In the genomic region with DNA sequence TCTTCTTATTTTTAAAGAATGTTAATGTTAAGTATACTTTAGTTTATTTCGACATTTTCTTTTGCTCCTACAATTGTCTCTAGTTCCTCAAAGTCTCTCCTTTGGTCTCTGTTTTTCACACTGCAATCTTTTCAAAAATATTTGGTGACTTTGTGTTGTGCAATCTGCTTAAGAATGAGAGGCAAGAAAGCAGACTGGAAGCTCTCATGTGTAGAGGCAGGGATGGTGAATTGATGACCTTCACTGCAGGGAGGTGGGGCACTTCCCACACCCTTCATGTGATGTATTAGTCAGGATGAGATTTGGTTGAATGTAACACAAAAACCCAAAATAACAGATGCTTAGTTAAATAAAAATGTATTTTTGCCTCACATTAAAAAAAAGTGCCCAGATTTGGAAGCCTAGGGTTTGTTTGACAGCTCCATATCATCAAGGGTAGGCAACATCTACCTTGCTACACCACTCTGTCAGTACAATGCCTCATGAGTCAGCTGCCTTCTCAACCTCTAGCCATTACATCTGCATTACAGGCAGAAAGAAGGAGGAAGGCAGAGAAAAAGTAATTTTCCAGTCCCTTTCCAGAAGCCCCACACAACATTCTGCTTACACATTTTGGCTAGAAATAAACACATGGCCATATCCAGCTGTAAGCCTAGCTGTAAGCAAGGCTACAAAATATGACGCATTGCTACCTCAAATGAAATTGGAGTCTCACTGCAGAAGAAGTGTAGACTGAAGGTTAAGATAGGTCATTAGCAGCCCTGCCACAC, we compare ENCODE assay signal across 24 cellular contexts. TPM values are rescaled to one million over a fixed set of nuclear protein-coding genes. Genes with fewer than 3 reads are reported as not detected.
DNase-seq lines count a peak whose midpoint lies in the region; ATAC-seq lines count a peak whose summit lies in the region.
"Had no signal": no experiment of that assay in that cellular context is flagged by ENCODE, and none has a peak within 500 bp of the region (broad histone marks: within the 10 kb centered on the region; RNA-seq: fewer than 3 reads in every experiment).

No MANE protein-coding gene starts in this region.

- H3K4me1 ChIP-seq in mesenchymal stem cell (ENCODE audit: control insufficient read depth, insufficient read depth, low read depth, low read length), result no peaks in the 10 kb centered on the region
- H3K4me1 ChIP-seq: adrenal gland, vagina had no signal

- no peaks in the 10 kb centered on the region for H3K79me1 ChIP-seq in mesenchymal stem cell (replicated peaks; ENCODE audit: low read length, poor library complexity, severe bottlenecking)

- no peak overlapping the region for H3K23ac ChIP-seq in mesenchymal stem cell (ENCODE audit: low read length in 2 of 2)

- no peak overlapping the region for H2AFZ ChIP-seq in mesenchymal stem cell (ENCODE audit: low read depth, low read length)

- no peaks in the 10 kb centered on the region for H3K9me3 ChIP-seq in mesenchymal stem cell (ENCODE audit: control insufficient read depth, low read length)
- H3K9me3 ChIP-seq: adrenal gland, vagina had no signal

- 91% methylated on average over 1 of the region's 2 CpGs for WGBS in mesenchymal stem cell

- H2BK12ac ChIP-seq in mesenchymal stem cell (ENCODE audit: low read length in 2 of 2), result no peak overlapping the region

- H3K27me3 ChIP-seq in mesenchymal stem cell (ENCODE audit: control insufficient read depth in 1 of 2, insufficient read depth in 1 of 2, low read length in 2 of 2), result no peaks in the 10 kb centered on the region
- H3K27me3 ChIP-seq: adrenal gland, vagina had no signal

- H3K4ac ChIP-seq in mesenchymal stem cell (ENCODE audit: low read depth in 1 of 2, low read length in 2 of 2), result no peak overlapping the region

- DNase-seq in CD1c-positive myeloid dendritic cell (ENCODE audit: extremely low spot score), result peak; percentile 54
- DNase-seq in NOMO-1 (lab: John Stamatoyannopoulos, UW; ENCODE audit: unreplicated experiment in 2 of 2), result peak; percentile 61 to 87
- peak; percentile 75 for DNase-seq in mesenchymal stem cell
- DNase-seq in NCI-H69 (lab: John Stamatoyannopoulos, UW), result no peak
- no peak for DNase-seq in activated T-cell treated with anti-CD3 and anti-CD28 coated beads, Interleukin-2, amount 50 U/mL, for 1 hour
- no peak for DNase-seq in SW480 (ENCODE audit: low spot score)
- DNase-seq: activated CD4-positive, alpha-beta memory T cell treated with anti-CD3 and anti-CD28 coated beads, Interleukin-2, amount 10 ng/mL, durations not matched to agents 7 days and 5 days; activated gamma-delta T cell treated with Interleukin-2 at 50 U/mL for 16 hours; adrenal gland; foreskin melanocyte; kidney glomerular epithelial cell; NCI-H1048; NCI-H2029; NCI-H226 had no signal

- no peak overlapping the region for H2BK5ac ChIP-seq in mesenchymal stem cell (ENCODE audit: low read depth, low read length, poor library complexity, severe bottlenecking)

- H3K4me3 Mint-ChIP-seq in dendritic cell treated with granulocyte-macrophage colony-stimulating factor and Interleukin-4, amounts not matched to agents 40 ng/mL and 50 ng/mL, for 4 days, result no peak overlapping the region
- H3K4me3 Mint-ChIP-seq: activated CD4-positive, alpha-beta memory T cell treated with anti-CD3 and anti-CD28 coated beads, Interleukin-2, amount 10 ng/mL, durations not matched to agents 7 days and 5 days; stimulated activated memory B cell treated with anti-CD40 and anti-IgM and Interleukin-4, amounts not matched to agents 10 μg/mL and 1 μg/mL and 100 μg/mL, for 72 hours; T-helper 2 cell treated with Interferon-gamma antibody and Interleukin-4, amounts not matched to agents 5 μg/mL and 100 μg/mL, for 36 hours had no signal

- no peak overlapping the region for H3K18ac ChIP-seq in mesenchymal stem cell (ENCODE audit: low read depth in 1 of 2, low read length in 2 of 2)

- H3K14ac ChIP-seq in mesenchymal stem cell (ENCODE audit: low read length in 2 of 2), result no peak overlapping the region

- H3K4me2 ChIP-seq in mesenchymal stem cell (ENCODE audit: low read length, poor library complexity, severe bottlenecking), result no peak overlapping the region
- H3K4me2 ChIP-seq: KMS-11, smooth muscle cell had no signal

- H3K27me3 Mint-ChIP-seq in dendritic cell treated with granulocyte-macrophage colony-stimulating factor and Interleukin-4, amounts not matched to agents 40 ng/mL and 50 ng/mL, for 4 days, result peaks cover 7% of the 10 kb centered on the region
- H3K27me3 Mint-ChIP-seq: stimulated activated memory B cell treated with anti-CD40 and anti-IgM and Interleukin-4, amounts not matched to agents 10 μg/mL and 1 μg/mL and 100 μg/mL, for 72 hours had no signal

- H3K4me3 ChIP-seq in mesenchymal stem cell (ENCODE audit: insufficient read depth in 1 of 2, low read depth in 1 of 2, low read length in 2 of 2), result no peak overlapping the region
- H3K4me3 ChIP-seq: adrenal gland, lung, smooth muscle cell, vagina had no signal

- H2AK5ac ChIP-seq in mesenchymal stem cell (ENCODE audit: low read length, severe bottlenecking), result no peak overlapping the region

- no peak overlapping the region for H4K91ac ChIP-seq in mesenchymal stem cell (ENCODE audit: low read length)

- no peak overlapping the region for H2BK15ac ChIP-seq in mesenchymal stem cell (ENCODE audit: low read depth, poor library complexity, severe bottlenecking)

- H3K27ac Mint-ChIP-seq in dendritic cell treated with granulocyte-macrophage colony-stimulating factor and Interleukin-4, amounts not matched to agents 40 ng/mL and 50 ng/mL, for 4 days, result peak overlapping the region; percentile 10
- H3K27ac Mint-ChIP-seq: activated CD4-positive, alpha-beta memory T cell treated with anti-CD3 and anti-CD28 coated beads, Interleukin-2, amount 10 ng/mL, durations not matched to agents 7 days and 5 days; stimulated activated memory B cell treated with anti-CD40 and anti-IgM and Interleukin-4, amounts not matched to agents 10 μg/mL and 1 μg/mL and 100 μg/mL, for 72 hours; T-helper 2 cell treated with Interferon-gamma antibody and Interleukin-4, amounts not matched to agents 5 μg/mL and 100 μg/mL, for 36 hours had no signal

- H3K36me3 ChIP-seq in mesenchymal stem cell (ENCODE audit: control insufficient read depth in 1 of 2, insufficient read depth in 2 of 2, low read depth in 1 of 2, low read length in 2 of 2), result no peaks in the 10 kb centered on the region
- H3K36me3 ChIP-seq: adrenal gland, vagina had no signal

- no peaks in the 10 kb centered on the region for H3K9me3 Mint-ChIP-seq in dendritic cell treated with granulocyte-macrophage colony-stimulating factor and Interleukin-4, amounts not matched to agents 40 ng/mL and 50 ng/mL, for 4 days
- H3K9me3 Mint-ChIP-seq: activated CD4-positive, alpha-beta memory T cell treated with anti-CD3 and anti-CD28 coated beads, Interleukin-2, amount 10 ng/mL, durations not matched to agents 7 days and 5 days; stimulated activated memory B cell treated with anti-CD40 and anti-IgM and Interleukin-4, amounts not matched to agents 10 μg/mL and 1 μg/mL and 100 μg/mL, for 72 hours; T-helper 2 cell treated with Interferon-gamma antibody and Interleukin-4, amounts not matched to agents 5 μg/mL and 100 μg/mL, for 36 hours had no signal

- H3K4me1 Mint-ChIP-seq in dendritic cell treated with granulocyte-macrophage colony-stimulating factor and Interleukin-4, amounts not matched to agents 40 ng/mL and 50 ng/mL, for 4 days (ENCODE audit: low read depth), result peaks cover 26% of the 10 kb centered on the region
- H3K4me1 Mint-ChIP-seq: activated CD4-positive, alpha-beta memory T cell treated with anti-CD3 and anti-CD28 coated beads, Interleukin-2, amount 10 ng/mL, durations not matched to agents 7 days and 5 days; stimulated activated memory B cell treated with anti-CD40 and anti-IgM and Interleukin-4, amounts not matched to agents 10 μg/mL and 1 μg/mL and 100 μg/mL, for 72 hours had no signal

- no peaks in the 10 kb centered on the region for H3K36me3 Mint-ChIP-seq in dendritic cell treated with granulocyte-macrophage colony-stimulating factor and Interleukin-4, amounts not matched to agents 40 ng/mL and 50 ng/mL, for 4 days (ENCODE audit: low read depth)
- H3K36me3 Mint-ChIP-seq: stimulated activated memory B cell treated with anti-CD40 and anti-IgM and Interleukin-4, amounts not matched to agents 10 μg/mL and 1 μg/mL and 100 μg/mL, for 72 hours had no signal

- no peak overlapping the region for H3K27ac ChIP-seq in mesenchymal stem cell (ENCODE audit: low read length, poor library complexity, severe bottlenecking)
- H3K27ac ChIP-seq: adrenal gland, KMS-11, vagina had no signal

- H4K8ac ChIP-seq in mesenchymal stem cell (ENCODE audit: low read length), result no peak overlapping the region

- no peak for ATAC-seq in HG03354 (IDR thresholded peaks at IDR 0.05; ENCODE audit: poor library complexity, severe bottlenecking, unreplicated experiment)
- ATAC-seq: HCT116; Panc1; stimulated activated memory B cell treated with anti-CD40 and anti-IgM and Interleukin-4, amounts not matched to agents 10 μg/mL and 1 μg/mL and 100 μg/mL, for 72 hours had no signal

- intact Hi-C loops in dendritic cell treated with granulocyte-macrophage colony-stimulating factor and Interleukin-4, amounts not matched to agents 40 ng/mL and 50 ng/mL, for 4 days (cut with micrococcal nuclease), result no loop called here

- H2BK120ac ChIP-seq in mesenchymal stem cell (ENCODE audit: low read depth, low read length), result no peak overlapping the region

- H3K9ac ChIP-seq in mesenchymal stem cell (ENCODE audit: low read length), result peak overlapping the region; percentile 42
- H3K9ac ChIP-seq: KMS-11 had no signal

RNA-seq across cellular contexts. Expression of a gene that starts 3.8 kb away (rescaled TPM):
- not detected for polyA plus RNA-seq in mesenchymal stem cell (2013, experiment 1 of 2)
- not detected for polyA plus RNA-seq in mesenchymal stem cell (2013, experiment 2 of 2)
- polyA plus RNA-seq: adrenal gland, smooth muscle cell had no signal

RNA-seq across cellular contexts. Expression of a gene that starts 15.4 kb away (rescaled TPM):
- 0.03 TPM for polyA plus RNA-seq in mesenchymal stem cell (2013, experiment 1 of 2)
- 0.01 TPM for polyA plus RNA-seq in mesenchymal stem cell (2013, experiment 2 of 2)
- polyA plus RNA-seq: smooth muscle cell had no signal

Comparison
In these comparisons a context has a peak if more than half of its experiments do, and no peak if none do; other contexts are left out.
1. DNase-seq: peak in CD1c-positive myeloid dendritic cell (single experiment), NOMO-1 (2 of 2) and mesenchymal stem cell (single experiment); none in NCI-H69 (single experiment), activated T-cell treated with anti-CD3 and anti-CD28 coated beads, Interleukin-2, amount 50 U/mL, for 1 hour (single experiment) and SW480 (single experiment).